ENCODE assay signal across 8 cellular contexts in genomic region chr17:48054238-48055185, GRCh38. TPM values are rescaled to one million over a fixed set of nuclear protein-coding genes. Genes with fewer than 3 reads are reported as not detected.
DNase-seq lines count a peak whose midpoint lies in the region; ATAC-seq and TF ChIP-seq lines count a peak whose summit lies in the region.

No MANE protein-coding gene starts in this region.

- TF ChIP-seq CTCF in psoas muscle (IDR thresholded peaks at IDR 0.05) (no peak), GM10248 (IDR thresholded peaks at IDR 0.05; ENCODE audit: control extremely low read depth, extremely low read depth, low read depth, missing control alignments) (no peak)

- POLR2A ChIA-PET in CD8-positive, alpha-beta memory T cell (lab: Charles Lee) = no interaction called here
- POLR2A ChIA-PET in GM10248 (lab: Yijun Ruan, JAX) = interaction anchor here (0.9 to 1.5 kb wide), 3 partner anchors 8 to 10 kb away, joined by 3 to 19 read pairs (median 5); no protein-coding TSS in a partner anchor

- no peak for DNase-seq in CD8-positive, alpha-beta memory T cell
- DNase-seq in NCI-H1436 treated with DMSO at 0.1 percent for 48 hours (lab: John Stamatoyannopoulos, UW) = peak; percentile 98
- peak in 50 of 56 donors; percentile 15 to 89 (median 66) for DNase-seq in amygdala (lab: John Stamatoyannopoulos, UW)
- peak; percentile 55 to 66 for DNase-seq in hippocampal formation (lab: John Stamatoyannopoulos, UW)
- peak; percentile 76 to 92 for DNase-seq in psoas muscle
- no peak for DNase-seq in cortex of kidney (lab: John Stamatoyannopoulos, UW)
- DNase-seq in GM19238 (ENCODE audit: insufficient read length, low spot score) = no peak
- no peak for DNase-seq in GM10248 (ENCODE audit: extremely low spot score)

- H3K27me3 Mint-ChIP-seq in CD8-positive, alpha-beta memory T cell = no peaks in the 10 kb centered on the region

- peaks cover 4 to 85% (median 22%) of the 10 kb centered on the region in 3 donors for H3K36me3 Mint-ChIP-seq in CD8-positive, alpha-beta memory T cell

- 13 to 27% (median 25%) methylated on average over 31 to 34 of the region's 34 CpGs for WGBS in psoas muscle, 3 donors

- no peaks in the 10 kb centered on the region for H3K9me3 ChIP-seq in CD8-positive, alpha-beta memory T cell (ENCODE audit: low read length)
- H3K9me3 ChIP-seq in psoas muscle = no peaks in the 10 kb centered on the region

- no peak overlapping the region for H3K4me3 ChIP-seq in CD8-positive, alpha-beta memory T cell (ENCODE audit: low read length)
- peak overlapping the region; percentile 87 for H3K4me3 ChIP-seq in psoas muscle

- H3K27ac Mint-ChIP-seq in CD8-positive, alpha-beta memory T cell = peak overlapping the region in 2 of 8 donors; percentile 29 to 77

- peak; percentile 57 to 69 (median 68) for ATAC-seq in psoas muscle

- H3K27ac ChIP-seq in CD8-positive, alpha-beta memory T cell (ENCODE audit: low read depth, low read length) = peak overlapping the region; percentile 35
- H3K27ac ChIP-seq in psoas muscle = peak overlapping the region; percentile 97

- CTCF ChIA-PET in CD8-positive, alpha-beta memory T cell (lab: Charles Lee) = interaction anchor here (0.8 kb wide), 1 partner anchor 57 kb away, joined by 3 read pairs; no protein-coding TSS in a partner anchor
- CTCF ChIA-PET in GM10248 (lab: Yijun Ruan, JAX) = interaction anchor here (0.8 to 17.2 kb wide), 12 partner anchors 8 to 107 kb away, joined by 3 to 214 read pairs (median 5); no protein-coding TSS in a partner anchor

- no peaks in the 10 kb centered on the region for H3K9me3 Mint-ChIP-seq in CD8-positive, alpha-beta memory T cell

- no peaks in the 10 kb centered on the region for H3K27me3 ChIP-seq in CD8-positive, alpha-beta memory T cell (ENCODE audit: insufficient read depth, low read length, poor library complexity, severe bottlenecking)
- no peaks in the 10 kb centered on the region for H3K27me3 ChIP-seq in psoas muscle (ENCODE audit: insufficient read depth in 3 of 3, low read length in 2 of 3)

- H3K4me1 Mint-ChIP-seq in CD8-positive, alpha-beta memory T cell = peaks cover 48 to 56% (median 50%) of the 10 kb centered on the region in 3 donors

- H3K4me3 Mint-ChIP-seq in CD8-positive, alpha-beta memory T cell = no peak overlapping the region

- H3K36me3 ChIP-seq in CD8-positive, alpha-beta memory T cell (ENCODE audit: insufficient read depth, low read length) = peaks cover 61% of the 10 kb centered on the region
- peaks cover 21 to 75% of the 10 kb centered on the region in 2 donors for H3K36me3 ChIP-seq in psoas muscle (ENCODE audit: insufficient read depth in 1 of 2, low read depth in 1 of 2)

- intact Hi-C loops in psoas muscle (cut with DNase I) = no loop called here

- peaks cover 35% of the 10 kb centered on the region for H3K4me1 ChIP-seq in CD8-positive, alpha-beta memory T cell (ENCODE audit: insufficient read depth, low read length)
- H3K4me1 ChIP-seq in psoas muscle = peaks cover 82% of the 10 kb centered on the region

RNA-seq across cellular contexts. Expression of gene NFE2L1, which starts 6.4 kb away (rescaled TPM):
- 10 to 100 TPM; 94.5 to 98.4 TPM for total RNA-seq in CD8-positive, alpha-beta memory T cell
- 13.1 TPM for polyA plus RNA-seq in CD8-positive, alpha-beta memory T cell
- 1,000 to 10,000 TPM in 3 of 4 donors, 100 to 1,000 TPM in 1; 990 to 1,423 (median 1,174) TPM for total RNA-seq in psoas muscle
- 1,000 to 10,000 TPM in 1 of 3 donors, 100 to 1,000 TPM in 2; 308 to 1,601 (median 620) TPM for polyA plus RNA-seq in psoas muscle

RNA-seq across cellular contexts. Expression of gene COPZ2, which starts 16.9 kb away (rescaled TPM):
- total RNA-seq in CD8-positive, alpha-beta memory T cell = 1 to 10 TPM; 7.6 to 8.3 TPM
- polyA plus RNA-seq in CD8-positive, alpha-beta memory T cell = 3.3 TPM
- 100 to 1,000 TPM in 1 of 4 donors, 10 to 100 TPM in 3; 56.4 to 130 (median 66.4) TPM for total RNA-seq in psoas muscle
- 10 to 100 TPM; 16.8 to 46.0 (median 35.5) TPM for polyA plus RNA-seq in psoas muscle

RNA-seq across cellular contexts. Expression of gene CBX1, which starts 46.8 kb away (rescaled TPM):
- 10 to 100 TPM; 63.1 to 65.1 TPM for total RNA-seq in CD8-positive, alpha-beta memory T cell
- polyA plus RNA-seq in CD8-positive, alpha-beta memory T cell = 21.1 TPM
- total RNA-seq in psoas muscle = 10 to 100 TPM; 28.9 to 39.6 (median 35.5) TPM
- 10 to 100 TPM; 26.6 to 69.6 (median 34.8) TPM for polyA plus RNA-seq in psoas muscle

RNA-seq across cellular contexts. Expression of gene SNX11, which starts 53.1 kb away (rescaled TPM):
- 10 to 100 TPM; 43.3 to 45.2 TPM for total RNA-seq in CD8-positive, alpha-beta memory T cell
- polyA plus RNA-seq in CD8-positive, alpha-beta memory T cell = 26.5 TPM
- total RNA-seq in psoas muscle = 10 to 100 TPM; 10.0 to 17.2 (median 12.3) TPM
- 10 to 100 TPM; 11.5 to 27.0 (median 25.7) TPM for polyA plus RNA-seq in psoas muscle

Comparison
In these comparisons a context has a peak if more than half of its experiments do, and no peak if none do; other contexts are left out.
1. DNase-seq: peak in NCI-H1436 treated with DMSO at 0.1 percent for 48 hours (single experiment), amygdala (50 of 56), hippocampal formation (2 of 2) and psoas muscle (2 of 2); none in CD8-positive, alpha-beta memory T cell (0 of 5), cortex of kidney (single experiment), GM19238 (single experiment) and GM10248 (single experiment).
2. RNA of gene NFE2L1, which starts 6.4 kb away (total RNA-seq): 990 to 1,423 TPM in psoas muscle; 94.5 to 98.4 TPM in CD8-positive, alpha-beta memory T cell; every median in the first group is over 4 times any median in the second.
3. RNA of gene COPZ2, which starts 16.9 kb away (total RNA-seq): 56.4 to 130 TPM in psoas muscle; 7.6 to 8.3 TPM in CD8-positive, alpha-beta memory T cell; every median in the first group is over 4 times any median in the second.